23 cellular contexts compared by ENCODE assay signal in the genomic region with DNA sequence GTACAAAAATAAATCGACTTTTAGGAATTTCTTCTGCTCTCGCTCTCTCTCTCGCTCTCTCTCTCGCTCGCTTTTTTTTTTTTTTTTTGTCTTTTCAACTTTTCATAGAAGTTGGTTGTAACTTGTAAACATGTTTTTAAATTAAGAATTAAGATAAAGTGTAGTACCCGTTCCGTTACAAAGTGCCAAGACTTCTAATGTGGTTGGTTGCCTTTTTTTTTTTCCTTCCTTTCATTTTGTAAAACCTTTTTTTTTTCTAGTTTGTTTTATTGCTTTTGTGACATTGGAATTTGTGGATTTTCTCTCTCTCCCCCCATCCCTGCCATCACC. TPM values are rescaled to one million over a fixed set of nuclear protein-coding genes. Genes with fewer than 3 reads are reported as not detected.
DNase-seq lines count a peak whose midpoint lies in the region; ATAC-seq and TF ChIP-seq lines count a peak whose summit lies in the region.
"Had no signal": no experiment of that assay in that cellular context is flagged by ENCODE, and none has a peak within 500 bp of the region (broad histone marks: within the 10 kb centered on the region; RNA-seq: fewer than 3 reads in every experiment).

No MANE protein-coding gene starts in this region.

- ATAC-seq in natural killer cell (no peak), PC-3 (no peak), GM19035 (IDR thresholded peaks at IDR 0.05; ENCODE audit: unreplicated experiment) (no peak), GM19455 (IDR thresholded peaks at IDR 0.05; ENCODE audit: unreplicated experiment) (no peak)
- no peak for ATAC-seq in natural killer cell treated with Interleukin-12 subunit alpha and Interleukin-12 subunit beta and Interleukin-15 and Interleukin-18, amount 100 ng/mL, for 72 hours
- ATAC-seq: gastrocnemius medialis had no signal

- H3K4me1 ChIP-seq in PC-3 (ENCODE audit: insufficient read depth, low read length), result peaks cover 6% of the 10 kb centered on the region
- H3K4me1 ChIP-seq: SJCRH30 had no signal

- H3K36me3 ChIP-seq in PC-3 (ENCODE audit: low read depth, low read length), result no peaks in the 10 kb centered on the region; the same call in 1 of the 2 replicates

- no peak overlapping the region for H3K9ac ChIP-seq in PC-3 (ENCODE audit: low read length)

- H3K4me3 Mint-ChIP-seq in natural killer cell (no peak overlapping the region), endothelial cell (ENCODE audit: unreplicated experiment) (peak overlapping the region; percentile 28)
- no peak overlapping the region for H3K4me3 Mint-ChIP-seq in natural killer cell treated with Interleukin-12 subunit alpha and Interleukin-12 subunit beta and Interleukin-15 and Interleukin-18, amount 100 ng/mL, for 72 hours
- H3K4me3 Mint-ChIP-seq: CD14-positive monocyte, H9, immature natural killer cell had no signal

- no peak for DNase-seq in natural killer cell
- no peak for DNase-seq in natural killer cell treated with Interleukin-12 subunit alpha and Interleukin-12 subunit beta and Interleukin-15 and Interleukin-18, amount 100 ng/mL, for 72 hours (ENCODE audit: low spot score)
- DNase-seq in PC-3, result no peak
- DNase-seq in endothelial cell (ENCODE audit: low spot score), result no peak
- DNase-seq in RWPE1 (ENCODE audit: low spot score), result no peak
- DNase-seq: activated CD4-positive, CD25-positive, alpha-beta regulatory T cell treated with anti-CD3 and anti-CD28 coated beads, Interleukin-2, amount 50 U/mL, for 72 hours; effector memory CD4-positive, alpha-beta T cell; gastrocnemius medialis; GDM1; H9; hippocampal formation; immature natural killer cell; mesendoderm; NCI-H1694; NCI-H2171; NCI-H526; Peyer's patch; SJCRH30; stimulated activated CD4-positive, alpha-beta T cell treated with anti-CD3 and anti-CD28 coated beads, Interleukin-1b, Interleukin-23, amount 100 ng/mL, for 48 hours had no signal

- H3K79me2 ChIP-seq in PC-3 (ENCODE audit: low read length), result peaks cover 39% of the 10 kb centered on the region

- H3K27me3 Mint-ChIP-seq in natural killer cell (ENCODE audit: low read depth in 2 of 2) (no peaks in the 10 kb centered on the region), endothelial cell (ENCODE audit: unreplicated experiment) (peaks cover 4% of the 10 kb centered on the region)
- H3K27me3 Mint-ChIP-seq in natural killer cell treated with Interleukin-12 subunit alpha and Interleukin-12 subunit beta and Interleukin-15 and Interleukin-18, amount 100 ng/mL, for 72 hours, result no peaks in the 10 kb centered on the region

- H3F3A ChIP-seq in PC-3 (ENCODE audit: low read length, unreplicated experiment), result no peaks in the 10 kb centered on the region

- TF ChIP-seq CTCF in natural killer cell (IDR thresholded peaks at IDR 0.05) (no peak), PC-3 (conservative IDR thresholded peaks at IDR 0.05; ENCODE audit: low read depth, low read length) (no peak), endothelial cell (IDR thresholded peaks at IDR 0.05; ENCODE audit: unreplicated experiment) (no peak), RWPE1 (conservative IDR thresholded peaks at IDR 0.05; ENCODE audit: low read depth) (no peak)

- H3K9me3 ChIP-seq in PC-3 (ENCODE audit: low read length), result no peaks in the 10 kb centered on the region
- H3K9me3 ChIP-seq: gastrocnemius medialis, Peyer's patch, SJCRH30 had no signal

- intact Hi-C loops in natural killer cell (cut with micrococcal nuclease) (no loop called here), PC-3 (cut with micrococcal nuclease) (no loop called here)

- no peak overlapping the region for H3K4me3 ChIP-seq in PC-3 (ENCODE audit: low read length)
- H3K4me3 ChIP-seq: gastrocnemius medialis, Peyer's patch, SJCRH30, skin epidermis had no signal

- H4K20me1 ChIP-seq in PC-3 (ENCODE audit: low read length), result peaks cover 2% of the 10 kb centered on the region; the same call in 1 of the 2 replicates

- no peak overlapping the region for H3K4me2 ChIP-seq in PC-3 (ENCODE audit: low read length)

- TSS peak; percentile 23 for BruUV-seq in PC-3 (replicated peaks; lab: Mats Ljungman, UMichigan)

- H3K36me3 Mint-ChIP-seq in natural killer cell (no peaks in the 10 kb centered on the region), endothelial cell (ENCODE audit: low read depth, unreplicated experiment) (peaks cover 15% of the 10 kb centered on the region)
- H3K36me3 Mint-ChIP-seq in natural killer cell treated with Interleukin-12 subunit alpha and Interleukin-12 subunit beta and Interleukin-15 and Interleukin-18, amount 100 ng/mL, for 72 hours, result peaks cover 4% of the 10 kb centered on the region

- no peaks in the 10 kb centered on the region for H3K9me3 Mint-ChIP-seq in natural killer cell
- no peaks in the 10 kb centered on the region for H3K9me3 Mint-ChIP-seq in natural killer cell treated with Interleukin-12 subunit alpha and Interleukin-12 subunit beta and Interleukin-15 and Interleukin-18, amount 100 ng/mL, for 72 hours
- H3K9me3 Mint-ChIP-seq in endothelial cell (ENCODE audit: unreplicated experiment), result no peaks in the 10 kb centered on the region
- H3K9me3 Mint-ChIP-seq: H9, immature natural killer cell had no signal

- no peak overlapping the region for H2AFZ ChIP-seq in PC-3 (ENCODE audit: low read length)

- H3K27ac Mint-ChIP-seq in natural killer cell (peak overlapping the region; percentile 71 to 77), endothelial cell (ENCODE audit: unreplicated experiment) (no peak overlapping the region)
- peak overlapping the region in 1 of 2 donors; percentile 47 for H3K27ac Mint-ChIP-seq in natural killer cell treated with Interleukin-12 subunit alpha and Interleukin-12 subunit beta and Interleukin-15 and Interleukin-18, amount 100 ng/mL, for 72 hours

- CTCF ChIA-PET in PC-3 (lab: Charles Lee), result no interaction called here
- CTCF ChIA-PET in RWPE1 (lab: Yijun Ruan, JAX), result no interaction called here

- no peaks in the 10 kb centered on the region for H3K9me2 ChIP-seq in PC-3 (replicated peaks; ENCODE audit: low read length)

- POLR2A ChIA-PET in PC-3 (lab: Charles Lee; ENCODE audit: unreplicated experiment), result no interaction called here
- POLR2A ChIA-PET in RWPE1 (lab: Yijun Ruan, JAX; ENCODE audit: low non-redundant PET), result no interaction called here

- H3K4me1 Mint-ChIP-seq in natural killer cell (peaks cover 18 to 35% of the 10 kb centered on the region in 2 donors), endothelial cell (ENCODE audit: unreplicated experiment) (no peaks in the 10 kb centered on the region)
- H3K4me1 Mint-ChIP-seq in natural killer cell treated with Interleukin-12 subunit alpha and Interleukin-12 subunit beta and Interleukin-15 and Interleukin-18, amount 100 ng/mL, for 72 hours (ENCODE audit: low read depth in 2 of 2), result peaks cover 16 to 19% of the 10 kb centered on the region in 2 donors

- H3K27me3 ChIP-seq in PC-3 (ENCODE audit: low read length), result no peaks in the 10 kb centered on the region
- H3K27me3 ChIP-seq: gastrocnemius medialis, Peyer's patch, SJCRH30 had no signal

- H3K27ac ChIP-seq in PC-3 (ENCODE audit: low read length), result no peak overlapping the region
- H3K27ac ChIP-seq in RWPE1, result no peak overlapping the region
- H3K27ac ChIP-seq: gastrocnemius medialis, Peyer's patch, SJCRH30 had no signal

RNA-seq across cellular contexts. Expression of gene ZBTB7A, which starts 20.4 kb away (rescaled TPM):
- total RNA-seq in natural killer cell (10 to 100 TPM; 81.6 to 97.7 (median 82.9) TPM), PC-3 (2014; rRNA removed) (16.7 and 40.2 TPM in 2 replicates), endothelial cell (ENCODE audit: unreplicated experiment) (14.5 TPM)
- total RNA-seq in natural killer cell treated with Interleukin-12 subunit alpha and Interleukin-12 subunit beta and Interleukin-15 and Interleukin-18, amount 100 ng/mL, for 72 hours, result 10 to 100 TPM; 63.4 to 70.5 TPM

RNA-seq across cellular contexts. Expression of gene PIAS4, which starts 38.8 kb away (rescaled TPM):
- total RNA-seq in natural killer cell (10 to 100 TPM; 25.4 to 39.4 (median 26.8) TPM), PC-3 (2014; rRNA removed) (21.0 and 26.5 TPM in 2 replicates), endothelial cell (ENCODE audit: unreplicated experiment) (41.2 TPM)
- total RNA-seq in natural killer cell treated with Interleukin-12 subunit alpha and Interleukin-12 subunit beta and Interleukin-15 and Interleukin-18, amount 100 ng/mL, for 72 hours, result 10 to 100 TPM; 39.4 to 58.6 TPM
